Comparison of ENCODE assay signal across 1 cellular context in the genomic region with DNA sequence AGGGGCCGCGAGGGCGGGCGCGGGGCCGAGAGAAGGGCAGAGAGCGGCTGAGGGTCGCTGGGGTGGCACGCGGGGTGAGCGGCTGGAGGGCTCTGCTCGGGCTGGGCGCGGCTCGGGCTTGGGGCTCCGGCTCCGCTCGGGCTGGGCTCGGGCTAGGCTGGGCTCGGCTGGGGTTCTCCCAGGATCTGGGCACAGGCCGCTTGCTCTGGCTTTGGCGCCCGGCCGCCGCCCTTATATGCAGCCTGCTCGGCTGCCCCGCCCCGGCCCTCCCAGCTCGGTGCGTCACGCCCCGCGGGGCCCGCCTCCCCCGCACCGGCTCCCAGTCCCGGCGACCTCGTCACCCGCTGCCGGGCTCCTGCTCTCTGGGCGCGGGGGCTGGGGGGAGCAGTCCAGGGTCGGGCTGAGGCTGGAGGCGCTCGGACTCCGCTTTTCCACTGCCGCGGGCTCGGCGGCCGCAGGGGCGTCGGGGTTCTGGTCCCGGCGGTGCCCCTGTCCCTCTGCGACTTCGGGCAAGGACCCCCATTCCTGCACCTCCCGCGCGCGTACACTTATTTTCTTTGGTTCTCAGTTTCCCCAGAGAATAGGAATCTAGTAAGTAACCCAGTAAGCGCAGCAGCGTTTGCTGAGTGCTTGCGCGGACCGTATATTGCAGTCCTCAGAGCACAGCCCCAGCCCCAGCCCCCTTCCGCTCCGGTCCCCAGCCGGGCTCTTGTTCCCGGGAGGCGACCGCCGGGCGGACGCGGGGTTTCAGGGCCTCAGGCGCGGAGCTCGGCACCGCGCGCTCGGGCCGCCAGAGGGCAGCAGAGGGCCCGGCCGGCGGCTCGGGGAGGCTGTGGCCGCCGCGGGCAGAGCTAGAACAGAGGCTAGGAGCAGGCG.
TF ChIP-seq lines count a peak whose summit lies in the region.

A gene with protein sequence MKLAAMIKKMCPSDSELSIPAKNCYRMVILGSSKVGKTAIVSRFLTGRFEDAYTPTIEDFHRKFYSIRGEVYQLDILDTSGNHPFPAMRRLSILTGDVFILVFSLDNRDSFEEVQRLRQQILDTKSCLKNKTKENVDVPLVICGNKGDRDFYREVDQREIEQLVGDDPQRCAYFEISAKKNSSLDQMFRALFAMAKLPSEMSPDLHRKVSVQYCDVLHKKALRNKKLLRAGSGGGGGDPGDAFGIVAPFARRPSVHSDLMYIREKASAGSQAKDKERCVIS (minus strand): TSS at position 207 of the 876 bp plus-strand sequence. CDS start 214 bp downstream, outside the sequence.

TF ChIP-seq in HepG2, 621 proteins besides CTCF, POLR2A, EP300 and RAD21 (continued from another document and continues in another):
- no peak for TF ChIP-seq ZBTB20 (CRISPR knock-in tag; IDR thresholded peaks at IDR 0.05; ENCODE audit: borderline replicate concordance, low read depth)
- TF ChIP-seq PCBP1 (IDR thresholded peaks at IDR 0.05; ENCODE audit: borderline replicate concordance, low read depth, low read length), result no peak
- TF ChIP-seq GATAD1 (CRISPR knock-in tag; IDR thresholded peaks at IDR 0.05), result no peak
- TF ChIP-seq MXI1 (IDR thresholded peaks at IDR 0.05; ENCODE audit: borderline replicate concordance, low read depth, low read length), result peak; percentile 21; the same call in 2 of the 3 replicates
- no peak for TF ChIP-seq ZSCAN20 (CRISPR knock-in tag; IDR thresholded peaks at IDR 0.05; ENCODE audit: borderline replicate concordance)
- TF ChIP-seq ZMAT3 (CRISPR knock-in tag; conservative IDR thresholded peaks at IDR 0.05), result 0 out of 2 replicates have a peak, but pooled peaks have one; percentile 35
- TF ChIP-seq TCF12 (IDR thresholded peaks at IDR 0.05), result no peak
- no peak for TF ChIP-seq TCF12 (CRISPR knock-in tag; IDR thresholded peaks at IDR 0.05)
- no peak for TF ChIP-seq ZFAT (CRISPR knock-in tag; conservative IDR thresholded peaks at IDR 0.05)
- peak; percentile 71; the same call in 1 of the 2 replicates for TF ChIP-seq GATA4 (IDR thresholded peaks at IDR 0.05; ENCODE audit: borderline replicate concordance, low read depth)
- no peak for TF ChIP-seq TOE1 (CRISPR knock-in tag; IDR thresholded peaks at IDR 0.05)
- TF ChIP-seq ZNF775 (CRISPR knock-in tag; IDR thresholded peaks at IDR 0.05; ENCODE audit: borderline replicate concordance), result no peak
- TF ChIP-seq NFE2L2 (IDR thresholded peaks at IDR 0.05; ENCODE audit: low read length), result no peak
- TF ChIP-seq, protein P1, sequence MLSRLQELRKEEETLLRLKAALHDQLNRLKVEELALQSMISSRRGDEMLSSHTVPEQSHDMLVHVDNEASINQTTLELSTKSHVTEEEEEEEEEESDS (CRISPR knock-in tag; IDR thresholded peaks at IDR 0.05; ENCODE audit: borderline replicate concordance), result no peak
- no peak for TF ChIP-seq GLI4 (CRISPR knock-in tag; IDR thresholded peaks at IDR 0.05; ENCODE audit: borderline replicate concordance)
- TF ChIP-seq, protein P2, sequence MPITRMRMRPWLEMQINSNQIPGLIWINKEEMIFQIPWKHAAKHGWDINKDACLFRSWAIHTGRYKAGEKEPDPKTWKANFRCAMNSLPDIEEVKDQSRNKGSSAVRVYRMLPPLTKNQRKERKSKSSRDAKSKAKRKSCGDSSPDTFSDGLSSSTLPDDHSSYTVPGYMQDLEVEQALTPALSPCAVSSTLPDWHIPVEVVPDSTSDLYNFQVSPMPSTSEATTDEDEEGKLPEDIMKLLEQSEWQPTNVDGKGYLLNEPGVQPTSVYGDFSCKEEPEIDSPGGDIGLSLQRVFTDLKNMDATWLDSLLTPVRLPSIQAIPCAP (CRISPR knock-in tag; IDR thresholded peaks at IDR 0.05; ENCODE audit: low read depth), result no peak
- TF ChIP-seq, protein P3, sequence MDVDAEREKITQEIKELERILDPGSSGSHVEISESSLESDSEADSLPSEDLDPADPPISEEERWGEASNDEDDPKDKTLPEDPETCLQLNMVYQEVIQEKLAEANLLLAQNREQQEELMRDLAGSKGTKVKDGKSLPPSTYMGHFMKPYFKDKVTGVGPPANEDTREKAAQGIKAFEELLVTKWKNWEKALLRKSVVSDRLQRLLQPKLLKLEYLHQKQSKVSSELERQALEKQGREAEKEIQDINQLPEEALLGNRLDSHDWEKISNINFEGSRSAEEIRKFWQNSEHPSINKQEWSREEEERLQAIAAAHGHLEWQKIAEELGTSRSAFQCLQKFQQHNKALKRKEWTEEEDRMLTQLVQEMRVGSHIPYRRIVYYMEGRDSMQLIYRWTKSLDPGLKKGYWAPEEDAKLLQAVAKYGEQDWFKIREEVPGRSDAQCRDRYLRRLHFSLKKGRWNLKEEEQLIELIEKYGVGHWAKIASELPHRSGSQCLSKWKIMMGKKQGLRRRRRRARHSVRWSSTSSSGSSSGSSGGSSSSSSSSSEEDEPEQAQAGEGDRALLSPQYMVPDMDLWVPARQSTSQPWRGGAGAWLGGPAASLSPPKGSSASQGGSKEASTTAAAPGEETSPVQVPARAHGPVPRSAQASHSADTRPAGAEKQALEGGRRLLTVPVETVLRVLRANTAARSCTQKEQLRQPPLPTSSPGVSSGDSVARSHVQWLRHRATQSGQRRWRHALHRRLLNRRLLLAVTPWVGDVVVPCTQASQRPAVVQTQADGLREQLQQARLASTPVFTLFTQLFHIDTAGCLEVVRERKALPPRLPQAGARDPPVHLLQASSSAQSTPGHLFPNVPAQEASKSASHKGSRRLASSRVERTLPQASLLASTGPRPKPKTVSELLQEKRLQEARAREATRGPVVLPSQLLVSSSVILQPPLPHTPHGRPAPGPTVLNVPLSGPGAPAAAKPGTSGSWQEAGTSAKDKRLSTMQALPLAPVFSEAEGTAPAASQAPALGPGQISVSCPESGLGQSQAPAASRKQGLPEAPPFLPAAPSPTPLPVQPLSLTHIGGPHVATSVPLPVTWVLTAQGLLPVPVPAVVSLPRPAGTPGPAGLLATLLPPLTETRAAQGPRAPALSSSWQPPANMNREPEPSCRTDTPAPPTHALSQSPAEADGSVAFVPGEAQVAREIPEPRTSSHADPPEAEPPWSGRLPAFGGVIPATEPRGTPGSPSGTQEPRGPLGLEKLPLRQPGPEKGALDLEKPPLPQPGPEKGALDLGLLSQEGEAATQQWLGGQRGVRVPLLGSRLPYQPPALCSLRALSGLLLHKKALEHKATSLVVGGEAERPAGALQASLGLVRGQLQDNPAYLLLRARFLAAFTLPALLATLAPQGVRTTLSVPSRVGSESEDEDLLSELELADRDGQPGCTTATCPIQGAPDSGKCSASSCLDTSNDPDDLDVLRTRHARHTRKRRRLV (CRISPR knock-in tag; IDR thresholded peaks at IDR 0.05), result no peak
- TF ChIP-seq DPF2 (CRISPR knock-in tag; IDR thresholded peaks at IDR 0.05; ENCODE audit: borderline replicate concordance, low read depth), result no peak
- TF ChIP-seq ZNF761 (CRISPR knock-in tag; conservative IDR thresholded peaks at IDR 0.05), result no peak
- TF ChIP-seq ARNTL (CRISPR knock-in tag; IDR thresholded peaks at IDR 0.05), result 0 out of 2 replicates have a peak, but pooled peaks have one; percentile 62
- no peak for TF ChIP-seq ZNF207 (IDR thresholded peaks at IDR 0.05; ENCODE audit: borderline replicate concordance)
- no peak for TF ChIP-seq ZKSCAN8 (CRISPR knock-in tag; IDR thresholded peaks at IDR 0.05; ENCODE audit: borderline replicate concordance)
- TF ChIP-seq, protein P4, sequence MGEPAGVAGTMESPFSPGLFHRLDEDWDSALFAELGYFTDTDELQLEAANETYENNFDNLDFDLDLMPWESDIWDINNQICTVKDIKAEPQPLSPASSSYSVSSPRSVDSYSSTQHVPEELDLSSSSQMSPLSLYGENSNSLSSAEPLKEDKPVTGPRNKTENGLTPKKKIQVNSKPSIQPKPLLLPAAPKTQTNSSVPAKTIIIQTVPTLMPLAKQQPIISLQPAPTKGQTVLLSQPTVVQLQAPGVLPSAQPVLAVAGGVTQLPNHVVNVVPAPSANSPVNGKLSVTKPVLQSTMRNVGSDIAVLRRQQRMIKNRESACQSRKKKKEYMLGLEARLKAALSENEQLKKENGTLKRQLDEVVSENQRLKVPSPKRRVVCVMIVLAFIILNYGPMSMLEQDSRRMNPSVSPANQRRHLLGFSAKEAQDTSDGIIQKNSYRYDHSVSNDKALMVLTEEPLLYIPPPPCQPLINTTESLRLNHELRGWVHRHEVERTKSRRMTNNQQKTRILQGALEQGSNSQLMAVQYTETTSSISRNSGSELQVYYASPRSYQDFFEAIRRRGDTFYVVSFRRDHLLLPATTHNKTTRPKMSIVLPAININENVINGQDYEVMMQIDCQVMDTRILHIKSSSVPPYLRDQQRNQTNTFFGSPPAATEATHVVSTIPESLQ (CRISPR knock-in tag; conservative IDR thresholded peaks at IDR 0.05), result no peak
- TF ChIP-seq, protein P5, sequence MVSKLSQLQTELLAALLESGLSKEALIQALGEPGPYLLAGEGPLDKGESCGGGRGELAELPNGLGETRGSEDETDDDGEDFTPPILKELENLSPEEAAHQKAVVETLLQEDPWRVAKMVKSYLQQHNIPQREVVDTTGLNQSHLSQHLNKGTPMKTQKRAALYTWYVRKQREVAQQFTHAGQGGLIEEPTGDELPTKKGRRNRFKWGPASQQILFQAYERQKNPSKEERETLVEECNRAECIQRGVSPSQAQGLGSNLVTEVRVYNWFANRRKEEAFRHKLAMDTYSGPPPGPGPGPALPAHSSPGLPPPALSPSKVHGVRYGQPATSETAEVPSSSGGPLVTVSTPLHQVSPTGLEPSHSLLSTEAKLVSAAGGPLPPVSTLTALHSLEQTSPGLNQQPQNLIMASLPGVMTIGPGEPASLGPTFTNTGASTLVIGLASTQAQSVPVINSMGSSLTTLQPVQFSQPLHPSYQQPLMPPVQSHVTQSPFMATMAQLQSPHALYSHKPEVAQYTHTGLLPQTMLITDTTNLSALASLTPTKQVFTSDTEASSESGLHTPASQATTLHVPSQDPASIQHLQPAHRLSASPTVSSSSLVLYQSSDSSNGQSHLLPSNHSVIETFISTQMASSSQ (IDR thresholded peaks at IDR 0.05; ENCODE audit: low read depth), result no peak
- TF ChIP-seq, protein P5 (CRISPR knock-in tag; IDR thresholded peaks at IDR 0.05; ENCODE audit: borderline replicate concordance), result no peak
- no peak for TF ChIP-seq ZNF550 (CRISPR knock-in tag; IDR thresholded peaks at IDR 0.05; ENCODE audit: borderline replicate concordance)
- no peak for TF ChIP-seq TCF7 (IDR thresholded peaks at IDR 0.05; ENCODE audit: low read depth)
- peak; percentile 56; the same call in 1 of the 2 replicates for TF ChIP-seq KAT8 (CRISPR knock-in tag; IDR thresholded peaks at IDR 0.05)
- TF ChIP-seq SSRP1 (CRISPR knock-in tag; IDR thresholded peaks at IDR 0.05), result no peak
- no peak for TF ChIP-seq ZNF264 (CRISPR knock-in tag; IDR thresholded peaks at IDR 0.05)
- no peak for TF ChIP-seq ZNF251 (CRISPR knock-in tag; IDR thresholded peaks at IDR 0.05)
- no peak for TF ChIP-seq TEAD2 (CRISPR knock-in tag; IDR thresholded peaks at IDR 0.05)
- no peak for TF ChIP-seq HDAC6 (IDR thresholded peaks at IDR 0.05; ENCODE audit: low read depth, low read length)
- no peak for TF ChIP-seq FOXM1 (CRISPR knock-in tag; IDR thresholded peaks at IDR 0.05)
- no peak for TF ChIP-seq ZBTB7A (CRISPR knock-in tag; IDR thresholded peaks at IDR 0.05)
- peak; percentile 47; the same call in 1 of the 2 replicates for TF ChIP-seq ZSCAN21 (CRISPR knock-in tag; IDR thresholded peaks at IDR 0.05; ENCODE audit: borderline replicate concordance)
- no peak for TF ChIP-seq ZNF253 (CRISPR knock-in tag; IDR thresholded peaks at IDR 0.05; ENCODE audit: borderline replicate concordance)
- TF ChIP-seq, protein P6, sequence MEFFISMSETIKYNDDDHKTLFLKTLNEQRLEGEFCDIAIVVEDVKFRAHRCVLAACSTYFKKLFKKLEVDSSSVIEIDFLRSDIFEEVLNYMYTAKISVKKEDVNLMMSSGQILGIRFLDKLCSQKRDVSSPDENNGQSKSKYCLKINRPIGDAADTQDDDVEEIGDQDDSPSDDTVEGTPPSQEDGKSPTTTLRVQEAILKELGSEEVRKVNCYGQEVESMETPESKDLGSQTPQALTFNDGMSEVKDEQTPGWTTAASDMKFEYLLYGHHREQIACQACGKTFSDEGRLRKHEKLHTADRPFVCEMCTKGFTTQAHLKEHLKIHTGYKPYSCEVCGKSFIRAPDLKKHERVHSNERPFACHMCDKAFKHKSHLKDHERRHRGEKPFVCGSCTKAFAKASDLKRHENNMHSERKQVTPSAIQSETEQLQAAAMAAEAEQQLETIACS (CRISPR knock-in tag; IDR thresholded peaks at IDR 0.05), result 0 out of 2 replicates have a peak, but pooled peaks have one; percentile 15
- no peak for TF ChIP-seq SRSF9 (IDR thresholded peaks at IDR 0.05; ENCODE audit: borderline replicate concordance, insufficient read depth, low read depth, low read length, poor library complexity, severe bottlenecking)
- no peak for TF ChIP-seq JUN (CRISPR knock-in tag; IDR thresholded peaks at IDR 0.05)
- TF ChIP-seq ZNF263 (CRISPR knock-in tag; IDR thresholded peaks at IDR 0.05), result peak; percentile 65; the same call in 1 of the 2 replicates
- TF ChIP-seq ZNF724P (CRISPR knock-in tag; IDR thresholded peaks at IDR 0.05; ENCODE audit: borderline replicate concordance), result no peak
- TF ChIP-seq, protein P7, sequence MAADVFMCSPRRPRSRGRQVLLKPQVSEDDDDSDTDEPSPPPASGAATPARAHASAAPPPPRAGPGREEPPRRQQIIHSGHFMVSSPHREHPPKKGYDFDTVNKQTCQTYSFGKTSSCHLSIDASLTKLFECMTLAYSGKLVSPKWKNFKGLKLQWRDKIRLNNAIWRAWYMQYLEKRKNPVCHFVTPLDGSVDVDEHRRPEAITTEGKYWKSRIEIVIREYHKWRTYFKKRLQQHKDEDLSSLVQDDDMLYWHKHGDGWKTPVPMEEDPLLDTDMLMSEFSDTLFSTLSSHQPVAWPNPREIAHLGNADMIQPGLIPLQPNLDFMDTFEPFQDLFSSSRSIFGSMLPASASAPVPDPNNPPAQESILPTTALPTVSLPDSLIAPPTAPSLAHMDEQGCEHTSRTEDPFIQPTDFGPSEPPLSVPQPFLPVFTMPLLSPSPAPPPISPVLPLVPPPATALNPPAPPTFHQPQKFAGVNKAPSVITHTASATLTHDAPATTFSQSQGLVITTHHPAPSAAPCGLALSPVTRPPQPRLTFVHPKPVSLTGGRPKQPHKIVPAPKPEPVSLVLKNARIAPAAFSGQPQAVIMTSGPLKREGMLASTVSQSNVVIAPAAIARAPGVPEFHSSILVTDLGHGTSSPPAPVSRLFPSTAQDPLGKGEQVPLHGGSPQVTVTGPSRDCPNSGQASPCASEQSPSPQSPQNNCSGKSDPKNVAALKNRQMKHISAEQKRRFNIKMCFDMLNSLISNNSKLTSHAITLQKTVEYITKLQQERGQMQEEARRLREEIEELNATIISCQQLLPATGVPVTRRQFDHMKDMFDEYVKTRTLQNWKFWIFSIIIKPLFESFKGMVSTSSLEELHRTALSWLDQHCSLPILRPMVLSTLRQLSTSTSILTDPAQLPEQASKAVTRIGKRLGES (CRISPR knock-in tag; IDR thresholded peaks at IDR 0.05; ENCODE audit: borderline replicate concordance), result no peak
- no peak for TF ChIP-seq ZNF547 (CRISPR knock-in tag; IDR thresholded peaks at IDR 0.05)
